Comparison of ENCODE assay signal across 8 cellular contexts in genomic region chr4:95549246-95550138, GRCh38. TPM values are rescaled to one million over a fixed set of nuclear protein-coding genes. Genes with fewer than 3 reads are reported as not detected.
DNase-seq lines count a peak whose midpoint lies in the region; ATAC-seq lines count a peak whose summit lies in the region.

No MANE protein-coding gene starts in this region.

- H3K9me3 Mint-ChIP-seq in activated T-cell treated with anti-CD3 and anti-CD28 coated beads, Interleukin-2, amount 50 U/mL, for 72 hours, result no peaks in the 10 kb centered on the region

- DNase-seq in EH (ENCODE audit: low read depth), result peak; percentile 3
- DNase-seq in activated T-cell treated with anti-CD3 and anti-CD28 coated beads, Interleukin-2, amount 50 U/mL, for 72 hours, result peak; percentile 51 to 52
- peak; percentile 84 for DNase-seq in Right ventricle myocardium inferior (ENCODE audit: missing footprints)
- peak in 50 of 56 donors; percentile 31 to 93 (median 84) for DNase-seq in nucleus accumbens (lab: John Stamatoyannopoulos, UW)
- DNase-seq in GOT3 (lab: John Stamatoyannopoulos, UW), result no peak
- no peak for DNase-seq in germinal center (ENCODE audit: low spot score)

- peak; percentile 48 for ATAC-seq in GM19455 (IDR thresholded peaks at IDR 0.05; ENCODE audit: unreplicated experiment)
- ATAC-seq in HG03469 (IDR thresholded peaks at IDR 0.05; ENCODE audit: unreplicated experiment), result peak; percentile 93
- ATAC-seq in activated T-cell treated with anti-CD3 and anti-CD28 coated beads, Interleukin-2, amount 50 U/mL, for 72 hours (replicated peaks in 1 of 2), result peak; percentile 93
- peak; percentile 79 for ATAC-seq in Right ventricle myocardium inferior

- no peaks in the 10 kb centered on the region for H3K36me3 Mint-ChIP-seq in activated T-cell treated with anti-CD3 and anti-CD28 coated beads, Interleukin-2, amount 50 U/mL, for 72 hours (ENCODE audit: insufficient read depth in 2 of 2)

- peaks cover 9% of the 10 kb centered on the region for H3K4me1 Mint-ChIP-seq in activated T-cell treated with anti-CD3 and anti-CD28 coated beads, Interleukin-2, amount 50 U/mL, for 72 hours (ENCODE audit: low read depth)

- intact Hi-C loops in Right ventricle myocardium inferior (cut with DNase I), result loop anchor here (10.0 kb wide), 1 partner anchor 385 kb away; no protein-coding TSS in a partner anchor

- peak overlapping the region; percentile 90 to 93 for H3K4me3 Mint-ChIP-seq in activated T-cell treated with anti-CD3 and anti-CD28 coated beads, Interleukin-2, amount 50 U/mL, for 72 hours

- no peak overlapping the region for H3K27ac Mint-ChIP-seq in activated T-cell treated with anti-CD3 and anti-CD28 coated beads, Interleukin-2, amount 50 U/mL, for 72 hours

- H3K27me3 Mint-ChIP-seq in activated T-cell treated with anti-CD3 and anti-CD28 coated beads, Interleukin-2, amount 50 U/mL, for 72 hours (ENCODE audit: low read depth), result peaks cover 77% of the 10 kb centered on the region

RNA-seq across cellular contexts. Expression of gene UNC5C, which starts 0.7 kb away (rescaled TPM):
- under 1 TPM; 0.14 to 0.21 TPM for total RNA-seq in activated T-cell treated with anti-CD3 and anti-CD28 coated beads, Interleukin-2, amount 50 U/mL, for 72 hours
- 2.1 TPM for total RNA-seq in Right ventricle myocardium inferior

Comparison
In these comparisons a context has a peak if more than half of its experiments do, and no peak if none do; other contexts are left out.
1. DNase-seq: peak in EH (single experiment), activated T-cell treated with anti-CD3 and anti-CD28 coated beads, Interleukin-2, amount 50 U/mL, for 72 hours (2 of 2), Right ventricle myocardium inferior (single experiment) and nucleus accumbens (50 of 56); none in GOT3 (single experiment) and germinal center (single experiment).
2. Peak in every context shown above with its lines, with median percentiles within 50 percentile points of each other: ATAC-seq.